8 cellular contexts compared by ENCODE assay signal in genomic region chrX:46574941-46575381, GRCh38. TPM values are rescaled to one million over a fixed set of nuclear protein-coding genes. Genes with fewer than 3 reads are reported as not detected.
A peak's percentile ranks its signal among the peaks of the same experiment; 100 is the strongest.
DNase-seq lines count a peak whose midpoint lies in the region; ATAC-seq, FAIRE-seq and TF ChIP-seq lines count a peak whose summit lies in the region.

No MANE protein-coding gene starts in this region.

- H3K36me3 ChIP-seq in fibroblast of lung (ENCODE audit: control insufficient read depth, insufficient read depth, low read length), result no peaks in the 10 kb centered on the region
- H3K36me3 ChIP-seq in pancreas, result no peaks in the 10 kb centered on the region
- H3K36me3 ChIP-seq in SJCRH30, result no peaks in the 10 kb centered on the region

- H3K4me1 ChIP-seq in fibroblast of lung (ENCODE audit: control insufficient read depth, extremely low read depth, insufficient read depth, low read length), result no peaks in the 10 kb centered on the region
- no peaks in the 10 kb centered on the region for H3K4me1 ChIP-seq in pancreas
- no peaks in the 10 kb centered on the region for H3K4me1 ChIP-seq in SJCRH30

- no peak for TF ChIP-seq CTCF in fibroblast of lung (conservative IDR thresholded peaks at IDR 0.05 in 1 of 2, IDR thresholded peaks at IDR 0.05 in 1 of 2; ENCODE audit: low read depth in 1 of 2, low read length in 2 of 2)
- no peak for TF ChIP-seq CTCF in pancreas (IDR thresholded peaks at IDR 0.05)

- H4K20me1 ChIP-seq in fibroblast of lung (ENCODE audit: control insufficient read depth, extremely low read depth, insufficient read depth, low read length), result no peaks in the 10 kb centered on the region

- H3K9me3 ChIP-seq in fibroblast of lung (ENCODE audit: control insufficient read depth, insufficient read depth, low read depth, low read length), result no peaks in the 10 kb centered on the region
- no peaks in the 10 kb centered on the region for H3K9me3 ChIP-seq in pancreas
- no peaks in the 10 kb centered on the region for H3K9me3 ChIP-seq in SJCRH30 (replicated peaks)

- no peak for FAIRE-seq in pancreas (lab: Jason Lieb, UNC)

- peak; percentile 18 for DNase-seq in NCI-H1092 (lab: John Stamatoyannopoulos, UW)
- DNase-seq in activated CD4-positive, alpha-beta T cell treated with anti-CD3 and anti-CD28 coated beads, Interleukin-2, amount 50 U/mL, for 4 hours, result peak; percentile 33 to 36
- DNase-seq in fibroblast of lung (ENCODE audit: low read depth in 2 of 2), result peak in 1 of 2 donors; percentile 35
- peak in 2 of 6 donors; percentile 56 to 66 for DNase-seq in pancreas
- DNase-seq in SJCRH30, result no peak

- peaks cover 4% of the 10 kb centered on the region for H3K79me2 ChIP-seq in fibroblast of lung (ENCODE audit: control insufficient read depth, insufficient read depth, low read length)

- no peak overlapping the region for H3K27ac ChIP-seq in fibroblast of lung (ENCODE audit: insufficient read depth, low read length)
- no peak overlapping the region for H3K27ac ChIP-seq in pancreas
- H3K27ac ChIP-seq in SJCRH30, result no peak overlapping the region

- H3K9ac ChIP-seq in fibroblast of lung (ENCODE audit: insufficient read depth, low read length), result peak overlapping the region; percentile 23

- WGBS in pancreas, 2 donors, result 10 to 47% methylated on average over 66 of the region's 66 CpGs

- H3K4me3 ChIP-seq in fibroblast of lung (replicated peaks in 1 of 4; ENCODE audit: control extremely low read depth in 1 of 4, insufficient read depth in 1 of 4, low read depth in 3 of 4, low read length in 4 of 4) (peak overlapping the region; percentile 51 to 77 (median 56)), pancreas (peak overlapping the region; percentile 20 to 54 (median 32)), SJCRH30 (no peak overlapping the region)

- no peaks in the 10 kb centered on the region for H3K27me3 ChIP-seq in fibroblast of lung (ENCODE audit: control insufficient read depth, insufficient read depth, low read length)
- no peaks in the 10 kb centered on the region for H3K27me3 ChIP-seq in pancreas
- H3K27me3 ChIP-seq in SJCRH30, result no peaks in the 10 kb centered on the region

- ATAC-seq in GM18867 (IDR thresholded peaks at IDR 0.05; ENCODE audit: unreplicated experiment), result peak; percentile 20
- ATAC-seq in pancreas, result peak in 3 of 4 donors; percentile 11 to 42 (median 34)
- no peak for ATAC-seq in HG02571 (IDR thresholded peaks at IDR 0.05; ENCODE audit: unreplicated experiment)
- no peak for ATAC-seq in HG03460 (IDR thresholded peaks at IDR 0.05; ENCODE audit: unreplicated experiment)

- intact Hi-C loops in pancreas (cut with DNase I), result no loop called here

- H3K4me2 ChIP-seq in fibroblast of lung (ENCODE audit: extremely low read depth, insufficient read depth, low read length), result peak overlapping the region; percentile 68

- no peak overlapping the region for H2AFZ ChIP-seq in fibroblast of lung (ENCODE audit: low read length)

RNA-seq across cellular contexts. Expression of gene CHST7, which starts 1.4 kb away (rescaled TPM):
- total RNA-seq in fibroblast of lung, result 8.5 and 11.2 TPM in 2 replicates
- polyA plus RNA-seq in fibroblast of lung, result 2.8 and 3.7 TPM in 2 replicates
- 6.3 and 6.7 TPM in 2 replicates for polyA plus RNA-seq in fibroblast of lung (2012)
- 0.63 and 1.7 TPM in 2 replicates for polyA minus RNA-seq in fibroblast of lung (ENCODE audit: low replicate concordance)
- total RNA-seq in pancreas, result 1 to 10 TPM in 4 of 6 donors, under 1 TPM in 2; 0.65 to 2.1 (median 1.1) TPM
- polyA plus RNA-seq in pancreas, result 1 to 10 TPM in 1 of 2 donors, under 1 TPM in 1; 0.72 to 1.5 TPM
- total RNA-seq in SJCRH30 (2014; rRNA removed; shearing (Covaris generic)), result 3.4 and 3.6 TPM in 2 replicates

RNA-seq across cellular contexts. Expression of gene ZNF674, which starts 29.7 kb away (rescaled TPM):
- total RNA-seq in fibroblast of lung (6.9 and 8.3 TPM in 2 replicates), pancreas (1 to 10 TPM; 1.1 to 2.8 (median 1.6) TPM)
- polyA plus RNA-seq in fibroblast of lung (1.8 and 3.2 TPM in 2 replicates), pancreas (1 to 10 TPM in 1 of 2 donors, under 1 TPM in 1; 0.80 to 1.1 TPM)
- polyA plus RNA-seq in fibroblast of lung (2012), result 1.1 and 1.7 TPM in 2 replicates
- polyA minus RNA-seq in fibroblast of lung (ENCODE audit: low replicate concordance), result 9.6 and 13.8 TPM in 2 replicates
- total RNA-seq in SJCRH30 (2014; rRNA removed; shearing (Covaris generic)), result 1.7 and 3.3 TPM in 2 replicates

Comparison
In these comparisons a context has a peak if more than half of its experiments do, and no peak if none do; other contexts are left out.
1. ATAC-seq: peak in GM18867 (single experiment) and pancreas (3 of 4); none in HG02571 (single experiment) and HG03460 (single experiment).
2. DNase-seq: peak in NCI-H1092 (single experiment) and activated CD4-positive, alpha-beta T cell treated with anti-CD3 and anti-CD28 coated beads, Interleukin-2, amount 50 U/mL, for 4 hours (2 of 2); none in SJCRH30 (0 of 2).